Comparison of ENCODE assay signal across 19 cellular contexts in the genomic region with DNA sequence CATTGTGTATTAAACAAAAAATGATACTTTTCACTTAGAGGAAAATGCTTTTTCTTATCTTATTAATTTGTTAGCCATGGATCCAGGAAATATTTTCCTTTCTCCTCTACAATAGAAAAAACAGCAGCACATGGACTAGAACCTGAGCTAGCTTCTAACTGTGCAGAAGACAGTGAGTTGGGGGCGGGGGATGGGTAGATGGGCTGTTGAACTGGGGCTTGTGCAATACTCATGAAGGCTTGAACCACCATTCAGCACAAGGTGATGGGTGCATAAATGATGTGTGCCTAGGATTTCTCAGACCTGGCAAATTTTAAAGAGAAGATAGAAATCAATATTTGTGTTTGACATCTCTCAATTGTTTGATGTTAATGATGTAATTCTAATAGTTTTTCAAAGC.
"Had no signal": no experiment of that assay in that cellular context is flagged by ENCODE, and none has a peak within 500 bp of the region (broad histone marks: within the 10 kb centered on the region; RNA-seq: fewer than 3 reads in every experiment).

No MANE protein-coding gene starts in this region.

- DNase-seq: activated T-cell treated with anti-CD3 and anti-CD28 coated beads, Interleukin-2, amount 50 U/mL, for 1 hour; colonic mucosa; dorsolateral prefrontal cortex; effector memory CD8-positive, alpha-beta T cell; esophagus squamous epithelium; gastrocnemius medialis; heart left ventricle; naive thymus-derived CD8-positive, alpha-beta T cell; stimulated activated CD4-positive, alpha-beta T cell treated with anti-CD3 and anti-CD28 coated beads, Interleukin-2, amount 100 ng/mL, for 24 hours; testis; WERI-Rb-1 had no signal

- H3K4me1 Mint-ChIP-seq: central memory CD8-positive, alpha-beta T cell; naive thymus-derived CD8-positive, alpha-beta T cell; stimulated activated memory B cell treated with anti-CD40 and anti-IgM and Interleukin-4, amounts not matched to agents 10 μg/mL and 1 μg/mL and 100 μg/mL, for 72 hours had no signal

- H3K4me3 Mint-ChIP-seq: central memory CD8-positive, alpha-beta T cell; effector memory CD8-positive, alpha-beta T cell; naive thymus-derived CD8-positive, alpha-beta T cell; stimulated activated memory B cell treated with anti-CD40 and anti-IgM and Interleukin-4, amounts not matched to agents 10 μg/mL and 1 μg/mL and 100 μg/mL, for 72 hours; type B pancreatic cell had no signal

- H3K9me3 ChIP-seq: colonic mucosa, esophagus squamous epithelium, gastrocnemius medialis, heart left ventricle, testis had no signal

- ATAC-seq: activated naive CD4-positive, alpha-beta T cell treated with anti-CD3 and anti-CD28 coated beads, Interleukin-2, amount 50 U/mL, for 72 hours; effector memory CD8-positive, alpha-beta T cell; gastrocnemius medialis; heart left ventricle; naive thymus-derived CD8-positive, alpha-beta T cell; SK-N-SH treated with all-trans-retinoic acid at 6 μM for 48 hours; stimulated activated memory B cell treated with anti-CD40 and anti-IgM and Interleukin-4, amounts not matched to agents 10 μg/mL and 1 μg/mL and 100 μg/mL, for 72 hours had no signal

- H3K27ac Mint-ChIP-seq: activated naive CD4-positive, alpha-beta T cell treated with anti-CD3 and anti-CD28 coated beads, Interleukin-2, amount 50 U/mL, for 72 hours; effector memory CD8-positive, alpha-beta T cell; naive thymus-derived CD8-positive, alpha-beta T cell; progenitor cell of endocrine pancreas; stimulated activated memory B cell treated with anti-CD40 and anti-IgM and Interleukin-4, amounts not matched to agents 10 μg/mL and 1 μg/mL and 100 μg/mL, for 72 hours; type B pancreatic cell had no signal

- H3K4me3 ChIP-seq: colonic mucosa, dorsolateral prefrontal cortex, esophagus squamous epithelium, gastrocnemius medialis, heart left ventricle, lung, skin epidermis, testis had no signal

- H3K36me3 ChIP-seq: colonic mucosa, esophagus squamous epithelium, gastrocnemius medialis, heart left ventricle, WERI-Rb-1 had no signal

- H3K9me3 Mint-ChIP-seq: activated naive CD4-positive, alpha-beta T cell treated with anti-CD3 and anti-CD28 coated beads, Interleukin-2, amount 50 U/mL, for 72 hours; central memory CD8-positive, alpha-beta T cell; effector memory CD8-positive, alpha-beta T cell; naive thymus-derived CD8-positive, alpha-beta T cell; stimulated activated memory B cell treated with anti-CD40 and anti-IgM and Interleukin-4, amounts not matched to agents 10 μg/mL and 1 μg/mL and 100 μg/mL, for 72 hours; type B pancreatic cell had no signal

- H3K27ac ChIP-seq: colonic mucosa, dorsolateral prefrontal cortex, esophagus squamous epithelium, gastrocnemius medialis, heart left ventricle, skin epidermis, testis, WERI-Rb-1 had no signal

- H3K36me3 Mint-ChIP-seq: stimulated activated memory B cell treated with anti-CD40 and anti-IgM and Interleukin-4, amounts not matched to agents 10 μg/mL and 1 μg/mL and 100 μg/mL, for 72 hours had no signal

- H3K4me1 ChIP-seq: colonic mucosa, gastrocnemius medialis, testis had no signal

- H3K27me3 ChIP-seq: colonic mucosa, dorsolateral prefrontal cortex, esophagus squamous epithelium, gastrocnemius medialis, heart left ventricle, testis had no signal

- H3K27me3 Mint-ChIP-seq: central memory CD8-positive, alpha-beta T cell; effector memory CD8-positive, alpha-beta T cell; progenitor cell of endocrine pancreas; stimulated activated memory B cell treated with anti-CD40 and anti-IgM and Interleukin-4, amounts not matched to agents 10 μg/mL and 1 μg/mL and 100 μg/mL, for 72 hours; type B pancreatic cell had no signal
